27 cellular contexts compared by ENCODE assay signal in the genomic region with DNA sequence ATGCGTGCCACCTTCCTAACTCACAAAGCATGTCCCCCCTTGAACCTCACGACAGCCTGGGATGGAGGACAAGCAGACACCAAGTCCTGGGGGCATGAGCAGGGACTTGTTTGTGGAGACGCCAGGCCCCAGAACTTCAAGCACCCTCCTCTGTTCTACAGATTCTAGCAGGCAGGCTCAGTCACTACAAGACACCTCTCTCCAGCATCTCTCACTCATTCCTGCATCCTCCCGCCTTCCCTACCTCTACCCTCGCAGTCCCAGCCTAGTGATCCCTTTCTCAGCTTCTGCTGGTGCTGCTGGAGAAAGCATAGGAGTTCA. TPM values are rescaled to one million over a fixed set of nuclear protein-coding genes. Genes with fewer than 3 reads are reported as not detected.
DNase-seq lines count a peak whose midpoint lies in the region; ATAC-seq, FAIRE-seq and TF ChIP-seq lines count a peak whose summit lies in the region.
"Had no signal": no experiment of that assay in that cellular context is flagged by ENCODE, and none has a peak within 500 bp of the region (broad histone marks: within the 10 kb centered on the region; RNA-seq: fewer than 3 reads in every experiment).

No MANE protein-coding gene starts in this region.

- POLR2A ChIA-PET in AG04450 (lab: Yijun Ruan, JAX), result no interaction called here
- POLR2A ChIA-PET in RWPE1 (lab: Yijun Ruan, JAX; ENCODE audit: low non-redundant PET), result no interaction called here
- POLR2A ChIA-PET in HepG2 (lab: Yijun Ruan, JAX), result interaction anchor here (7.4 kb wide), 1 partner anchor 14 kb away, joined by 56 read pairs; no protein-coding TSS in a partner anchor

- no peak for TF ChIP-seq POLR2A in HepG2 (IDR thresholded peaks at IDR 0.05; ENCODE audit: insufficient read depth in 1 of 2, low read depth in 2 of 2, low read length in 2 of 2)

- no peak for FAIRE-seq in HepG2 (lab: Jason Lieb, UNC)

- BruUV-seq in HepG2 (replicated peaks; lab: Mats Ljungman, UMichigan), result no TSS peak

- H2AFZ ChIP-seq in HepG2 (ENCODE audit: low read length), result no peak overlapping the region
- peak overlapping the region; percentile 7 for H2AFZ ChIP-seq in parathyroid adenoma

- H3K27ac ChIP-seq in AG04450 (ENCODE audit: low read depth, low read length) (no peak overlapping the region), RWPE1 (peak overlapping the region; percentile 98), HepG2 (ENCODE audit: extremely low read length, insufficient read depth, low read length) (peak overlapping the region; percentile 88), parathyroid adenoma (peak overlapping the region; percentile 91)
- H3K27ac ChIP-seq: cardiac muscle cell had no signal

- DNase-seq in AG04450 (ENCODE audit: low read depth, low spot score) (no peak), RWPE1 (ENCODE audit: low spot score) (no peak), HepG2 (ENCODE audit: low spot score) (no peak), AG08395 (ENCODE audit: low spot score) (no peak), NCI-H2029 (lab: John Stamatoyannopoulos, UW) (no peak)
- no peak for DNase-seq in stimulated activated CD4-positive, alpha-beta T cell treated with anti-CD3 and anti-CD28 coated beads, Interleukin-4, amount 100 ng/mL, for 1 hour
- DNase-seq: ACHN; activated CD4-positive, alpha-beta memory T cell treated with anti-CD3 and anti-CD28 coated beads, Interleukin-2, amount 10 ng/mL, durations not matched to agents 7 days and 5 days; activated CD4-positive, CD25-positive, alpha-beta regulatory T cell; activated naive CD4-positive, alpha-beta T cell treated with Interleukin-2 at 50 U/mL for 16 hours; activated T-cell treated with anti-CD3 and anti-CD28 coated beads, Interleukin-2, amount 50 U/mL, for 24 hours; dermis blood vessel endothelial cell; DMS 273 treated with DMSO at 0.1 percent for 48 hours; head of caudate nucleus; NCI-H1092 treated with DMSO at 0.1 percent for 48 hours; NCI-H2081 treated with DMSO at 0.1 percent for 48 hours; NCI-H510A; RPMI8226; stimulated activated CD4-positive, alpha-beta T cell treated with anti-CD3 and anti-CD28 coated beads, Interleukin-4, amount 100 ng/mL, for 4 hours; stimulated activated naive CD8-positive, alpha-beta T cell treated with anti-CD3 and anti-CD28 coated beads, Interleukin-15, amount 100 ng/mL, for 72 hours; trophoblast cell had no signal

- intact Hi-C loops in HepG2 (cut with micrococcal nuclease; ENCODE audit: unreplicated experiment), result loop anchor here (1.0 to 5.0 kb wide), 3 partner anchors 13 to 113 kb away; a partner anchor contains a TSS

- CTCF ChIA-PET in AG04450 (lab: Charles Lee) (interaction anchor here (0.7 to 0.9 kb wide), 2 partner anchors 20 to 142 kb away, joined by 3 read pairs; a partner anchor contains a TSS), RWPE1 (lab: Yijun Ruan, JAX) (no interaction called here), HepG2 (lab: Yijun Ruan, JAX; ENCODE audit: low intra/inter-chr PET ratio, low total read pairs) (no interaction called here)

- TF ChIP-seq RAD21 in HepG2 (CRISPR knock-in tag; IDR thresholded peaks at IDR 0.05), result peak; percentile 50; the same call in 1 of the 2 replicates

- TF ChIP-seq EP300 in HepG2 (IDR thresholded peaks at IDR 0.05; ENCODE audit: low read depth in 2 of 2, low read length in 2 of 2) (no peak), HepG2 (CRISPR knock-in tag; IDR thresholded peaks at IDR 0.05; ENCODE audit: borderline replicate concordance) (no peak)

- WGBS in HepG2 (ENCODE audit: low lambda C conversion rate), result 7% methylated on average over 5 of the region's 5 CpGs

- peaks cover 16% of the 10 kb centered on the region; the same call in 1 of the 2 replicates for H4K20me1 ChIP-seq in HepG2 (ENCODE audit: insufficient read depth, low read length)

- ATAC-seq in HepG2 (no peak), GM19467 (IDR thresholded peaks at IDR 0.05; ENCODE audit: unreplicated experiment) (no peak)
- ATAC-seq: natural killer cell treated with Interleukin-12 subunit alpha and Interleukin-12 subunit beta and Interleukin-15 and Interleukin-18, amount 100 ng/mL, for 72 hours; stimulated activated naive CD8-positive, alpha-beta T cell treated with anti-CD3 and anti-CD28 coated beads, Interleukin-15, amount 100 ng/mL, for 72 hours had no signal

- no peak for TF ChIP-seq CTCF in AG04450 (IDR thresholded peaks at IDR 0.05; ENCODE audit: low read depth, low read length)
- TF ChIP-seq CTCF in RWPE1 (conservative IDR thresholded peaks at IDR 0.05; ENCODE audit: low read depth), result no peak
- no peak for TF ChIP-seq CTCF in HepG2 (CRISPR knock-in tag; IDR thresholded peaks at IDR 0.05)
- TF ChIP-seq CTCF in parathyroid adenoma (IDR thresholded peaks at IDR 0.05), result no peak

- H3K9me3 ChIP-seq in AG04450 (ENCODE audit: control insufficient read depth, insufficient read depth, low read length) (no peaks in the 10 kb centered on the region), HepG2 (ENCODE audit: low read length) (no peaks in the 10 kb centered on the region), parathyroid adenoma (ENCODE audit: control insufficient read depth, low read length) (no peaks in the 10 kb centered on the region)

- H3K79me2 ChIP-seq in HepG2 (ENCODE audit: insufficient read depth, low read length), result peaks cover 36% of the 10 kb centered on the region
- peaks cover 23% of the 10 kb centered on the region for H3K79me2 ChIP-seq in parathyroid adenoma

- in situ Hi-C loops in HepG2 (cut with HindIII; ENCODE audit: extremely low pct_ligation_motif_present, low pct_unique_long_range_greater_than_20kb), result no loop called here

- H3K4me3 ChIP-seq in AG04450 (ENCODE audit: low read depth, low read length) (peak overlapping the region; percentile 21), HepG2 (replicated peaks in 1 of 3; ENCODE audit: insufficient read depth in 1 of 3, low read depth in 2 of 3, low read length in 3 of 3) (peak overlapping the region; percentile 47 to 93 (median 66)), parathyroid adenoma (ENCODE audit: low read depth, low read length) (peak overlapping the region; percentile 32)
- H3K4me3 ChIP-seq: cardiac muscle cell had no signal

- peak overlapping the region; percentile 88 for H3K4me2 ChIP-seq in HepG2 (ENCODE audit: low read depth, low read length)
- peak overlapping the region; percentile 48 for H3K4me2 ChIP-seq in parathyroid adenoma (ENCODE audit: low read length)

- H3K36me3 ChIP-seq in HepG2 (replicated peaks in 1 of 2; ENCODE audit: control insufficient read depth in 1 of 2, insufficient read depth in 2 of 2, low read length in 2 of 2) (no peaks in the 10 kb centered on the region), parathyroid adenoma (ENCODE audit: control insufficient read depth, insufficient read depth, low read length) (no peaks in the 10 kb centered on the region)
- H3K36me3 ChIP-seq: cardiac muscle cell had no signal

- no peaks in the 10 kb centered on the region for H3K27me3 ChIP-seq in AG04450 (ENCODE audit: control insufficient read depth, insufficient read depth, low read length)
- H3K27me3 ChIP-seq in HepG2 (ENCODE audit: control insufficient read depth in 1 of 2, insufficient read depth in 2 of 2, low read length in 2 of 2), result no peaks in the 10 kb centered on the region
- no peaks in the 10 kb centered on the region for H3K27me3 ChIP-seq in parathyroid adenoma (ENCODE audit: control insufficient read depth, insufficient read depth, low read length)

- peaks cover 61% of the 10 kb centered on the region for H3K4me1 ChIP-seq in HepG2 (ENCODE audit: insufficient read depth, low read length)
- H3K4me1 ChIP-seq in parathyroid adenoma, result peaks cover 44% of the 10 kb centered on the region

- H3K9ac ChIP-seq in HepG2 (ENCODE audit: insufficient read depth, low read depth, low read length), result peak overlapping the region; percentile 76
- no peak overlapping the region for H3K9ac ChIP-seq in parathyroid adenoma

RNA-seq across cellular contexts. Expression of a gene that starts 3.7 kb away (rescaled TPM):
- 64.3 and 71.0 TPM in 2 replicates for polyA plus RNA-seq in AG04450 (2011; rRNA removed)
- polyA minus RNA-seq in AG04450 (2011; rRNA and poly(A)+ RNA removed), result 108 and 110 TPM in 2 replicates
- total RNA-seq in HepG2 (2016; rRNA removed; fragmentation: Illumina TruSeq; extraction: Trizol), result 32.1 and 48.9 TPM in 2 replicates
- total RNA-seq in HepG2 (2016; cell fraction: cytosol; rRNA removed; fragmentation: Illumina TruSeq; extraction: Trizol; ENCODE audit: low read depth), result 13.6 and 13.7 TPM in 2 replicates
- 32.2 and 47.6 TPM in 2 replicates for total RNA-seq in HepG2 (2016; cell fraction: insoluble cytoplasmic fraction; rRNA removed; fragmentation: Illumina TruSeq; extraction: Trizol)
- 24.5 and 28.9 TPM in 2 replicates for total RNA-seq in HepG2 (2016; cell fraction: membrane; rRNA removed; fragmentation: Illumina TruSeq; extraction: Trizol)
- 41.9 and 47.5 TPM in 2 replicates for total RNA-seq in HepG2 (2016; cell fraction: nucleus; rRNA removed; fragmentation: Illumina TruSeq; extraction: Trizol)
- 32.4 and 35.8 TPM in 2 replicates for polyA plus RNA-seq in HepG2 (2011; rRNA removed)
- polyA plus RNA-seq in HepG2 (2011; cell fraction: cytosol; rRNA removed), result 25.8 and 29.0 TPM in 2 replicates
- 17.4 and 23.9 TPM in 2 replicates for polyA plus RNA-seq in HepG2 (2011; cell fraction: nucleus; rRNA removed)
- 41.6 TPM in 2 replicates for polyA plus RNA-seq in HepG2 (2012)
- 5.0 and 5.9 TPM in 2 replicates for polyA plus RNA-seq in HepG2 (2016; cell fraction: cytosol; fragmentation: Illumina TruSeq; extraction: Trizol; ENCODE audit: low read depth)
- 33.9 and 34.7 TPM in 2 replicates for polyA plus RNA-seq in HepG2 (2016; cell fraction: insoluble cytoplasmic fraction; fragmentation: Illumina TruSeq; extraction: Trizol; ENCODE audit: low read depth)
- 16.2 and 18.5 TPM in 2 replicates for polyA plus RNA-seq in HepG2 (2016; cell fraction: membrane; fragmentation: Illumina TruSeq; extraction: Trizol; ENCODE audit: low read depth)
- 61.0 and 62.4 TPM in 2 replicates for polyA plus RNA-seq in HepG2 (2016; cell fraction: nucleus; fragmentation: Illumina TruSeq; extraction: Trizol; ENCODE audit: insufficient read depth, low read depth)
- polyA minus RNA-seq in HepG2 (2011; rRNA and poly(A)+ RNA removed; ENCODE audit: low replicate concordance), result 115 and 160 TPM in 2 replicates
- polyA minus RNA-seq in HepG2 (2011; cell fraction: cytosol; rRNA and poly(A)+ RNA removed), result 33.6 and 36.5 TPM in 2 replicates
- 18.3 and 25.0 TPM in 2 replicates for polyA minus RNA-seq in HepG2 (2011; cell fraction: nucleus; rRNA and poly(A)+ RNA removed)

RNA-seq across cellular contexts. Expression of a gene that starts 37.4 kb away (rescaled TPM):
- polyA plus RNA-seq in AG04450 (2011; rRNA removed), result not detected in 2 replicates
- polyA minus RNA-seq in AG04450 (2011; rRNA and poly(A)+ RNA removed), result 0.23 TPM in 1 of 2 replicates, not detected in the other
- not detected in 2 replicates for total RNA-seq in HepG2 (2016; rRNA removed; fragmentation: Illumina TruSeq; extraction: Trizol)
- not detected in 2 replicates for total RNA-seq in HepG2 (2016; cell fraction: cytosol; rRNA removed; fragmentation: Illumina TruSeq; extraction: Trizol; ENCODE audit: low read depth)
- total RNA-seq in HepG2 (2016; cell fraction: insoluble cytoplasmic fraction; rRNA removed; fragmentation: Illumina TruSeq; extraction: Trizol), result not detected in 2 replicates
- total RNA-seq in HepG2 (2016; cell fraction: membrane; rRNA removed; fragmentation: Illumina TruSeq; extraction: Trizol), result not detected in 2 replicates
- total RNA-seq in HepG2 (2016; cell fraction: nucleus; rRNA removed; fragmentation: Illumina TruSeq; extraction: Trizol), result not detected in 2 replicates
- not detected in 2 replicates for polyA plus RNA-seq in HepG2 (2011; rRNA removed)
- polyA plus RNA-seq in HepG2 (2011; cell fraction: cytosol; rRNA removed), result not detected in 2 replicates
- not detected in 2 replicates for polyA plus RNA-seq in HepG2 (2011; cell fraction: nucleus; rRNA removed)
- not detected in 2 replicates for polyA plus RNA-seq in HepG2 (2012)
- polyA plus RNA-seq in HepG2 (2016; cell fraction: cytosol; fragmentation: Illumina TruSeq; extraction: Trizol; ENCODE audit: low read depth), result not detected in 2 replicates
- not detected in 2 replicates for polyA plus RNA-seq in HepG2 (2016; cell fraction: insoluble cytoplasmic fraction; fragmentation: Illumina TruSeq; extraction: Trizol; ENCODE audit: low read depth)
- polyA plus RNA-seq in HepG2 (2016; cell fraction: membrane; fragmentation: Illumina TruSeq; extraction: Trizol; ENCODE audit: low read depth), result not detected in 2 replicates
- not detected in 2 replicates for polyA plus RNA-seq in HepG2 (2016; cell fraction: nucleus; fragmentation: Illumina TruSeq; extraction: Trizol; ENCODE audit: insufficient read depth, low read depth)
- polyA minus RNA-seq in HepG2 (2011; rRNA and poly(A)+ RNA removed; ENCODE audit: low replicate concordance), result 19.1 TPM in 1 of 2 replicates, not detected in the other
- polyA minus RNA-seq in HepG2 (2011; cell fraction: cytosol; rRNA and poly(A)+ RNA removed), result not detected in 2 replicates
- polyA minus RNA-seq in HepG2 (2011; cell fraction: nucleus; rRNA and poly(A)+ RNA removed), result not detected in 2 replicates
- total RNA-seq: activated CD4-positive, alpha-beta memory T cell treated with anti-CD3 and anti-CD28 coated beads, Interleukin-2, amount 10 ng/mL, durations not matched to agents 7 days and 5 days; cardiac muscle cell; dermis blood vessel endothelial cell; natural killer cell treated with Interleukin-12 subunit alpha and Interleukin-12 subunit beta and Interleukin-15 and Interleukin-18, amount 100 ng/mL, for 72 hours; renal cortical epithelial cell had no signal
- polyA plus RNA-seq: cardiac muscle cell, CD14-positive monocyte had no signal
